20 cellular contexts compared by ENCODE assay signal in the genomic region with DNA sequence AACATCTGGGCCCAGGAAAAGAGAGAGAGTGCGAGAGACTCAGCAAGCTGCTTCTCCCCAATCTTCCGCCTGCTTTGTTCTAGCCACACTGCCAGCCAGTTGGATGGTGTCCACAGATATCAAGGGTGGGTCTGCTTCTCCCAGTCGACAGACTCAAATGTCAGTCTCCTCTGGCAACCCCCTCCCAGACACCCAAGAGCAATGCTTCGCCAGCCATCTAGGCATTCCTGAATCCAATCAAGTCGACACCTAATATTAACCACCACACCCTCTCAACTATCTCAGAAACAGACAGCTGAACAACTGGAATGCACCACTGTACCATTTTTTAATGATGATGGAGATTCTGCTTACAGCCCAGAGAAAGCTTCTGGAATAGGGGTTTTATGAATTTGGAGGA.
"Had no signal": no experiment of that assay in that cellular context is flagged by ENCODE, and none has a peak within 500 bp of the region (broad histone marks: within the 10 kb centered on the region; RNA-seq: fewer than 3 reads in every experiment).

No MANE protein-coding gene starts in this region.

- H3K36me3 ChIP-seq: SJSA1 had no signal

- H3K27me3 ChIP-seq: SJSA1 had no signal

- H3K27ac ChIP-seq: HL-60, SJSA1, SK-N-MC had no signal

- H3K9me3 ChIP-seq: SJSA1 had no signal

- H3K4me3 ChIP-seq: SJSA1, SK-N-MC had no signal

- DNase-seq: KBM-7, MV-4-11, NCI-H1048, NCI-H1105, NCI-H1417, NCI-H1436 treated with DMSO at 0.1 percent for 48 hours, NCI-H1694, NCI-H187 treated with DMSO at 0.1 percent for 48 hours, NCI-H2029 treated with DMSO at 0.1 percent for 48 hours, NCI-H2171 treated with DMSO at 0.1 percent for 48 hours, NCI-H345, NCI-H524, NCI-H526 treated with DMSO at 0.1 percent for 48 hours, NCI-H748 treated with DMSO at 0.1 percent for 48 hours, Right ventricle myocardium superior, RPMI8226, SIG-M5 had no signal

- H3K4me1 ChIP-seq: SJSA1 had no signal
